In genomic region chr17:32323784-32324590, GRCh38 we compare ENCODE assay signal across 1 cellular context.
TF ChIP-seq lines count a peak whose summit lies in the region.

No MANE protein-coding gene starts in this region.

TF ChIP-seq in IMR-90, 13 proteins besides CTCF, POLR2A, EP300 and RAD21 (continued from another document):
- no peak for TF ChIP-seq RFX5 (IDR thresholded peaks at IDR 0.05; ENCODE audit: low read depth, low read length)
- no peak for TF ChIP-seq MAFK (IDR thresholded peaks at IDR 0.05; ENCODE audit: low read depth, low read length)
